Comparison of ENCODE assay signal across 7 cellular contexts in genomic region chr7:127885843-127886242, GRCh38.
A peak's percentile ranks its signal among the peaks of the same experiment; 100 is the strongest.
DNase-seq lines count a peak whose midpoint lies in the region; ATAC-seq and TF ChIP-seq lines count a peak whose summit lies in the region.

No MANE protein-coding gene starts in this region.

- no peaks in the 10 kb centered on the region for H3K36me3 ChIP-seq in right atrium auricular region

- no peak for ATAC-seq in GM18520 (IDR thresholded peaks at IDR 0.05; ENCODE audit: unreplicated experiment)

- DNase-seq in KBM-7 (peak; percentile 19), amniotic epithelial cell (ENCODE audit: low read depth) (peak; percentile 71), right atrium auricular region (ENCODE audit: low spot score) (peak; percentile 70)
- no peak for DNase-seq in activated CD4-positive, alpha-beta T cell treated with anti-CD3 and anti-CD28 coated beads for 48 hours
- no peak for DNase-seq in stimulated activated CD4-positive, alpha-beta T cell treated with anti-CD3 and anti-CD28 coated beads, Interleukin-2, amount 100 ng/mL, for 48 hours

- no peak overlapping the region for H3K4me3 ChIP-seq in right atrium auricular region

- TF ChIP-seq CTCF in right atrium auricular region (IDR thresholded peaks at IDR 0.05): no peak

- H3K27ac ChIP-seq in right atrium auricular region (peak overlapping the region; percentile 60 to 65), temporal lobe (ENCODE audit: low read depth, low read length) (peak overlapping the region; percentile 54)

- peaks cover 0 to 69% of the 10 kb centered on the region in 2 donors for H3K4me1 ChIP-seq in right atrium auricular region

- in situ Hi-C loops in KBM-7 (cut with MboI; ENCODE audit: low pct_unique_long_range_greater_than_20kb, low sequenced_read_pairs): no loop called here

- H3K9me3 ChIP-seq in right atrium auricular region: no peaks in the 10 kb centered on the region

- H3K27me3 ChIP-seq in right atrium auricular region: no peaks in the 10 kb centered on the region

Comparison
In these comparisons a context has a peak if more than half of its experiments do, and no peak if none do; other contexts are left out.
1. DNase-seq: peak in KBM-7 (single experiment), amniotic epithelial cell (single experiment) and right atrium auricular region (single experiment); none in activated CD4-positive, alpha-beta T cell treated with anti-CD3 and anti-CD28 coated beads for 48 hours (single experiment) and stimulated activated CD4-positive, alpha-beta T cell treated with anti-CD3 and anti-CD28 coated beads, Interleukin-2, amount 100 ng/mL, for 48 hours (0 of 2).